3 cellular contexts compared by ENCODE assay signal in the genomic region with DNA sequence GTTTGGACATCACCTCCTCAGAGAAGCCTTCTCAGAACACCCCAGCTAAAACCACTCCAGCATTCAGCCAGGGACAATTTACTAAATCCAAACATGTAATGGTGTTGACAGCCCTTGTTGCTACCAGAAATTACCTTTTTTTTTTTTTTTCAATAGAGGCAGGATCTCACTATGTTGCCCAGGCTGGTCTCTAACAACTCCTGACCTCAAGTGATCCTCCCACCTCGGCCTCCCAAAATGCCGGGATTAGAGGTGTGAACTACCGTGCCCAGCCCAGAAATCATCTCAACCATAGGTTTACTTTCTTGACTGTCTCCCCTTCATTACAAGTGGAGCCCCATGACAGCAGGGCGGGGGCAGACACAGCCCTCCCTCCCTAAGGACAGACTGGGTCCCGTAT.
TF ChIP-seq lines count a peak whose summit lies in the region.

No MANE protein-coding gene starts in this region.

TF ChIP-seq in A549, 52 proteins besides CTCF, POLR2A, EP300 and RAD21:
- no peak for TF ChIP-seq BHLHE40 (IDR thresholded peaks at IDR 0.05; ENCODE audit: low read depth, low read length)
- no peak for TF ChIP-seq NPAS2 (CRISPR knock-in tag; IDR thresholded peaks at IDR 0.05; ENCODE audit: borderline replicate concordance)
- no peak for TF ChIP-seq RCOR1 (IDR thresholded peaks at IDR 0.05; ENCODE audit: low read depth, low read length)
- TF ChIP-seq FOSB (CRISPR knock-in tag; IDR thresholded peaks at IDR 0.05) = no peak
- no peak for TF ChIP-seq RFX5 (IDR thresholded peaks at IDR 0.05)
- TF ChIP-seq, protein P1, sequence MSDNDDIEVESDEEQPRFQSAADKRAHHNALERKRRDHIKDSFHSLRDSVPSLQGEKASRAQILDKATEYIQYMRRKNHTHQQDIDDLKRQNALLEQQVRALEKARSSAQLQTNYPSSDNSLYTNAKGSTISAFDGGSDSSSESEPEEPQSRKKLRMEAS (IDR thresholded peaks at IDR 0.05) = no peak
- TF ChIP-seq, protein P2, sequence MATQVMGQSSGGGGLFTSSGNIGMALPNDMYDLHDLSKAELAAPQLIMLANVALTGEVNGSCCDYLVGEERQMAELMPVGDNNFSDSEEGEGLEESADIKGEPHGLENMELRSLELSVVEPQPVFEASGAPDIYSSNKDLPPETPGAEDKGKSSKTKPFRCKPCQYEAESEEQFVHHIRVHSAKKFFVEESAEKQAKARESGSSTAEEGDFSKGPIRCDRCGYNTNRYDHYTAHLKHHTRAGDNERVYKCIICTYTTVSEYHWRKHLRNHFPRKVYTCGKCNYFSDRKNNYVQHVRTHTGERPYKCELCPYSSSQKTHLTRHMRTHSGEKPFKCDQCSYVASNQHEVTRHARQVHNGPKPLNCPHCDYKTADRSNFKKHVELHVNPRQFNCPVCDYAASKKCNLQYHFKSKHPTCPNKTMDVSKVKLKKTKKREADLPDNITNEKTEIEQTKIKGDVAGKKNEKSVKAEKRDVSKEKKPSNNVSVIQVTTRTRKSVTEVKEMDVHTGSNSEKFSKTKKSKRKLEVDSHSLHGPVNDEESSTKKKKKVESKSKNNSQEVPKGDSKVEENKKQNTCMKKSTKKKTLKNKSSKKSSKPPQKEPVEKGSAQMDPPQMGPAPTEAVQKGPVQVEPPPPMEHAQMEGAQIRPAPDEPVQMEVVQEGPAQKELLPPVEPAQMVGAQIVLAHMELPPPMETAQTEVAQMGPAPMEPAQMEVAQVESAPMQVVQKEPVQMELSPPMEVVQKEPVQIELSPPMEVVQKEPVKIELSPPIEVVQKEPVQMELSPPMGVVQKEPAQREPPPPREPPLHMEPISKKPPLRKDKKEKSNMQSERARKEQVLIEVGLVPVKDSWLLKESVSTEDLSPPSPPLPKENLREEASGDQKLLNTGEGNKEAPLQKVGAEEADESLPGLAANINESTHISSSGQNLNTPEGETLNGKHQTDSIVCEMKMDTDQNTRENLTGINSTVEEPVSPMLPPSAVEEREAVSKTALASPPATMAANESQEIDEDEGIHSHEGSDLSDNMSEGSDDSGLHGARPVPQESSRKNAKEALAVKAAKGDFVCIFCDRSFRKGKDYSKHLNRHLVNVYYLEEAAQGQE (IDR thresholded peaks at IDR 0.05) = no peak
- no peak for TF ChIP-seq RARB (CRISPR knock-in tag; IDR thresholded peaks at IDR 0.05)
- no peak for TF ChIP-seq ZSCAN20 (CRISPR knock-in tag; IDR thresholded peaks at IDR 0.05)
- no peak for TF ChIP-seq CBX2 (IDR thresholded peaks at IDR 0.05; ENCODE audit: borderline replicate concordance, low read depth)
- TF ChIP-seq KDM1A (IDR thresholded peaks at IDR 0.05; ENCODE audit: low read depth) = no peak
- no peak for TF ChIP-seq CBX8 (IDR thresholded peaks at IDR 0.05)
- TF ChIP-seq KDM5A (IDR thresholded peaks at IDR 0.05) = no peak
- TF ChIP-seq, protein P3, sequence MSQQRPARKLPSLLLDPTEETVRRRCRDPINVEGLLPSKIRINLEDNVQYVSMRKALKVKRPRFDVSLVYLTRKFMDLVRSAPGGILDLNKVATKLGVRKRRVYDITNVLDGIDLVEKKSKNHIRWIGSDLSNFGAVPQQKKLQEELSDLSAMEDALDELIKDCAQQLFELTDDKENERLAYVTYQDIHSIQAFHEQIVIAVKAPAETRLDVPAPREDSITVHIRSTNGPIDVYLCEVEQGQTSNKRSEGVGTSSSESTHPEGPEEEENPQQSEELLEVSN (IDR thresholded peaks at IDR 0.05; ENCODE audit: borderline replicate concordance, low read depth) = no peak

TF ChIP-seq in HEK293, 187 proteins besides CTCF, POLR2A, EP300 and RAD21:
- no peak for TF ChIP-seq ZNF660 (tag by site-specific recombination; IDR thresholded peaks at IDR 0.05)
- TF ChIP-seq ZNF121 (tag by site-specific recombination; IDR thresholded peaks at IDR 0.05) = peak; percentile 89

TF ChIP-seq in K562, 482 proteins besides CTCF, POLR2A, EP300 and RAD21:
- no peak for TF ChIP-seq TGIF2 (CRISPR knock-in tag; IDR thresholded peaks at IDR 0.05)
- no peak for TF ChIP-seq MTA3 (IDR thresholded peaks at IDR 0.05; ENCODE audit: borderline replicate concordance)
- TF ChIP-seq, protein P4, sequence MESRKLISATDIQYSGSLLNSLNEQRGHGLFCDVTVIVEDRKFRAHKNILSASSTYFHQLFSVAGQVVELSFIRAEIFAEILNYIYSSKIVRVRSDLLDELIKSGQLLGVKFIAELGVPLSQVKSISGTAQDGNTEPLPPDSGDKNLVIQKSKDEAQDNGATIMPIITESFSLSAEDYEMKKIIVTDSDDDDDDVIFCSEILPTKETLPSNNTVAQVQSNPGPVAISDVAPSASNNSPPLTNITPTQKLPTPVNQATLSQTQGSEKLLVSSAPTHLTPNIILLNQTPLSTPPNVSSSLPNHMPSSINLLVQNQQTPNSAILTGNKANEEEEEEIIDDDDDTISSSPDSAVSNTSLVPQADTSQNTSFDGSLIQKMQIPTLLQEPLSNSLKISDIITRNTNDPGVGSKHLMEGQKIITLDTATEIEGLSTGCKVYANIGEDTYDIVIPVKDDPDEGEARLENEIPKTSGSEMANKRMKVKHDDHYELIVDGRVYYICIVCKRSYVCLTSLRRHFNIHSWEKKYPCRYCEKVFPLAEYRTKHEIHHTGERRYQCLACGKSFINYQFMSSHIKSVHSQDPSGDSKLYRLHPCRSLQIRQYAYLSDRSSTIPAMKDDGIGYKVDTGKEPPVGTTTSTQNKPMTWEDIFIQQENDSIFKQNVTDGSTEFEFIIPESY (CRISPR knock-in tag; IDR thresholded peaks at IDR 0.05) = no peak
- TF ChIP-seq ZKSCAN8 (CRISPR knock-in tag; IDR thresholded peaks at IDR 0.05) = no peak
- peak; percentile 69 for TF ChIP-seq ZNF121 (CRISPR knock-in tag; conservative IDR thresholded peaks at IDR 0.05)
